In the genomic region with DNA sequence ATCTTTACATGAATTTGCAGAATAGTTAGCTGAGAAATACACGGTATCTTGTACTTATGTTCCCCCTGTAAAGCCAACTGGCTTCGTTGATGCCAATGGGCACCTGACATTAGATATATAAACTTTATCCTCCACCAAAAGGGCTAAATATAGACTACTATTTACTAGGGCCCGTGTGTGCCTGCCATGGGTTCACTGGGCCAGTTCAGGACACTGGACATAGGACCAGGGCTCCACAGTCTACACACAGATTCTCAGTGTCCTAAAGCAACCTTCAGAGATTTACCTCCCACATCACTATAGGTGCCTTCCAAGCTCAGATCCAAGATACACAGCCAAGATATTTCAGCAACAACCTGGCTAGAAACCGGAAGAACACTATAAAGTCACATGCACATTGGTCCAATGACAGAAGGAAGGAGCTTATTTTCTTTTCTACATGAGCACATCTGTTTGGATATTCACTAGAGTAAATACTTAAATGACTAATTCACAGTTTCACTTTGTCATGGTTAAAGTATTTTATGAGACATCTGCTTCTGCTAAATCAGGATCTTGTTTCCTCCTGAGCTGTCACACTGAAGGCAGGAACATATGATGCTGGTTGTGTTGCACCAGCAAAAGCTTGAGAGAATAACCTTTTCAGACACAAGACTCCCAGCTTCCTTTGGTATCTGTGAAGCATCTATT, we compare ENCODE assay signal across 9 cellular contexts.
A peak's percentile ranks its signal among the peaks of the same experiment; 100 is the strongest.
DNase-seq lines count a peak whose midpoint lies in the region; ATAC-seq, FAIRE-seq and TF ChIP-seq lines count a peak whose summit lies in the region.
"Had no signal": no experiment of that assay in that cellular context is flagged by ENCODE, and none has a peak within 500 bp of the region (broad histone marks: within the 10 kb centered on the region; RNA-seq: fewer than 3 reads in every experiment).

No MANE protein-coding gene starts in this region.

- H3K27ac ChIP-seq in thyroid gland (no peak overlapping the region), right cardiac atrium (ENCODE audit: low read length) (no peak overlapping the region)

- no peak for TF ChIP-seq POLR2A in GM12892 (IDR thresholded peaks at IDR 0.05; ENCODE audit: low read depth, low read length)
- no peak for TF ChIP-seq POLR2A in thyroid gland (IDR thresholded peaks at IDR 0.05)

- no peak for TF ChIP-seq CTCF in thyroid gland (IDR thresholded peaks at IDR 0.05)

- WGBS in thyroid gland, 2 donors: 86 to 94% methylated on average over 4 of the region's 4 CpGs
- 71% methylated on average over 4 of the region's 4 CpGs for WGBS in right cardiac atrium

- H3K27me3 ChIP-seq in thyroid gland (no peaks in the 10 kb centered on the region), right cardiac atrium (ENCODE audit: control insufficient read depth, insufficient read depth) (no peaks in the 10 kb centered on the region)

- H3K4me1 ChIP-seq in thyroid gland (peaks cover 9 to 24% of the 10 kb centered on the region in 2 donors), right cardiac atrium (ENCODE audit: control insufficient read depth, insufficient read depth, low read length) (no peaks in the 10 kb centered on the region)

- intact Hi-C loops in thyroid gland (cut with DNase I) (no loop called here), right cardiac atrium (cut with DNase I) (no loop called here)

- in situ Hi-C loops in ACHN (cut with HindIII; ENCODE audit: low pct_ligation_motif_present, low pct_unique_long_range_greater_than_20kb, low sequenced_read_pairs): no loop called here

- DNase-seq in GM12892 (ENCODE audit: insufficient read length) (no peak), NAMALWA (ENCODE audit: low spot score) (peak; percentile 14), kidney tubule cell (ENCODE audit: low spot score) (peak; percentile 98), thyroid gland (no peak), ACHN (no peak), right cardiac atrium (no peak)
- DNase-seq in stimulated activated naive CD4-positive, alpha-beta T cell treated with Interleukin-2 at 50 U/mL for 16 hours (lab: John Stamatoyannopoulos, UW): no peak

- ATAC-seq in GM21723 (IDR thresholded peaks at IDR 0.05; ENCODE audit: unreplicated experiment): peak; percentile 80
- no peak for ATAC-seq in right cardiac atrium
- ATAC-seq: K562 had no signal

- no peak overlapping the region for H3K4me3 ChIP-seq in thyroid gland (replicated peaks in 1 of 3)
- no peak overlapping the region for H3K4me3 ChIP-seq in right cardiac atrium (ENCODE audit: low read length)
- H3K4me3 ChIP-seq: K562 had no signal

- H3K36me3 ChIP-seq in thyroid gland: no peaks in the 10 kb centered on the region

- peak; percentile 92 for FAIRE-seq in GM12892 (lab: Jason Lieb, UNC)
- FAIRE-seq: K562 had no signal

- H3K9me3 ChIP-seq in thyroid gland: no peaks in the 10 kb centered on the region
- no peaks in the 10 kb centered on the region for H3K9me3 ChIP-seq in right cardiac atrium (ENCODE audit: control insufficient read depth, low read length)

Comparison
In these comparisons a context has a peak if more than half of its experiments do, and no peak if none do; other contexts are left out.
1. DNase-seq: peak in NAMALWA (single experiment) and kidney tubule cell (single experiment); none in GM12892 (single experiment), thyroid gland (0 of 2), stimulated activated naive CD4-positive, alpha-beta T cell treated with Interleukin-2 at 50 U/mL for 16 hours (single experiment), ACHN (single experiment) and right cardiac atrium (0 of 3).